1 cellular context compared by ENCODE assay signal in the genomic region with DNA sequence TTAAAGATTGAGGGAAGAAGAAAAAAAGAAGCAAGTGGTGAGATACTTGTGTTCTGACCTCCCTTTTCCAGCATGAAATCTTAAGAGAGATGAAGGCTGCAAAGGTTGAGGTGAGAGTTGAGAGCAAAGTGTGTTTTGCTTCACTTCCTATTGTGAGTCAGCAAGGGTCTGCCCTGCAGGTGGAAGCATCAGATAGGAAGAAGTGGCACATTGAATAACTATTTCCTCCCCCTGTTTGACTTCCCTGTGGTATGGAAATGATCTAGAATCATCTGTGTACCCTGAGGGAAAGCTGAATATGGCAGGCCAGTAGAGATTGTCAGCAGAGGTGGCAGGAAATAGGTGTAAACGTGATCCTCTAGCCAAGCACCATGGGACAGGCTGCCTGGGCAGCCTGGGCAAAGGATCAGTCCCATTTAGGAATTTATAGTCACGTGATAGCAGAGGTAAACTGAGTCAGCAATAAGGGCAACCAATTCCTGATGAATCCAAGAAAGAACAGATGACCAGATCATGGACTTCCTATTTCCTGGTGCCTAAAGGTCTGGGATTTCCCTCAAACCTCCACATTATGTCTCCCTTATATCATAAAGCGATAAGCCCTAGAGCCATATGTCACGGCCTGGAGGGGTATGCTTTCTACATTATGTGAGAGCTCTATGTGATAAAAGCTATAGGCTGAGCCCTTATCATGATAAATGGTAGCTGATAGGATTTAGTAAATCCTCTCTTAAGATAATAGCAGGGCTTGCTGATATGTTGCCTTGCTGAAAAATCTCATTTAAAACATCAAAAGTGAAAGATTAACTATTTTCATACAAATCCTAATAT.
TF ChIP-seq lines count a peak whose summit lies in the region.

No MANE protein-coding gene starts in this region.

TF ChIP-seq in WTC11, 78 proteins besides CTCF, POLR2A, EP300 and RAD21 (continued from another document):
- no peak for TF ChIP-seq KAT7 (CRISPR knock-in tag; IDR thresholded peaks at IDR 0.05; ENCODE audit: borderline replicate concordance)
- TF ChIP-seq ATF6 (CRISPR knock-in tag; IDR thresholded peaks at IDR 0.05): no peak
- TF ChIP-seq CBFB (CRISPR knock-in tag; IDR thresholded peaks at IDR 0.05; ENCODE audit: low read depth): no peak
